ENCODE assay signal across 26 cellular contexts in the genomic region with DNA sequence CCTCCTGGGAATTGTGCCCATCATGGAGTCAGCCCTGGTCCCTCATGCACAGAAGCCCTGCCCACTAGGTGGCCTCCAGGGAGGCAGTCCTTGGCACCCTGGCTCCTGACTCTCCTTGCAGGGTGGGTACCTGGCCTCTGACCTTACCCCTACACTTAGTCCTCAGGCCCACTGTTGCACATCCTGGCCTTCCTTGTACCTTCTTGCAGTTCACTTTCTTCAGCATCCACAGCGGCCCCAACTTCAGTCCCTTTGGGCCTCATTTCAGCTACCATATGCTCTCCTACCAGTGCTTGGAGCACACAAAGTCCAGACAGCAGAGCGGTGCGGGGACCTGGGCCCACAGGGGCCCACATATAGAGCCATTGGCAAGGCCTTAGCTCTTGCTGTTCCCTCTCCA. TPM values are rescaled to one million over a fixed set of nuclear protein-coding genes. Genes with fewer than 3 reads are reported as not detected.
DNase-seq lines count a peak whose midpoint lies in the region; ATAC-seq and TF ChIP-seq lines count a peak whose summit lies in the region.
"Had no signal": no experiment of that assay in that cellular context is flagged by ENCODE, and none has a peak within 500 bp of the region (broad histone marks: within the 10 kb centered on the region; RNA-seq: fewer than 3 reads in every experiment).

No MANE protein-coding gene starts in this region.

- H3K27ac ChIP-seq in DND-41 (ENCODE audit: low read length) (peak overlapping the region; percentile 8; the same call in 1 of the 2 replicates), endodermal cell (ENCODE audit: low read depth, low read length) (no peak overlapping the region)
- H3K27ac ChIP-seq: body of pancreas, hepatocyte, lower lobe of right lung, pancreas, SJCRH30, upper lobe of right lung had no signal

- H3K27me3 ChIP-seq in DND-41 (ENCODE audit: insufficient read depth, low read length, poor library complexity) (no peaks in the 10 kb centered on the region), endodermal cell (ENCODE audit: control insufficient read depth, insufficient read depth, low read length, poor library complexity, severe bottlenecking) (no peaks in the 10 kb centered on the region)
- H3K27me3 ChIP-seq: body of pancreas, hepatocyte, pancreas, SJCRH30, upper lobe of right lung had no signal

- no peak overlapping the region for H3K4me3 Mint-ChIP-seq in activated naive CD4-positive, alpha-beta T cell treated with anti-CD3 and anti-CD28 coated beads, Interleukin-2, amount 10 ng/mL, durations not matched to agents 7 days and 5 days
- no peak overlapping the region for H3K4me3 Mint-ChIP-seq in activated naive CD8-positive, alpha-beta T cell treated with anti-CD3 and anti-CD28 coated beads, Interleukin-2, amount 10 ng/mL, durations not matched to agents 7 days and 5 days
- H3K4me3 Mint-ChIP-seq in nephron progenitor cell (peak overlapping the region; percentile 33), endodermal cell (no peak overlapping the region)
- H3K4me3 Mint-ChIP-seq: activated CD4-positive, alpha-beta memory T cell treated with anti-CD3 and anti-CD28 coated beads for 36 hours; WTC11 had no signal

- peak overlapping the region; percentile 76 for H3K27ac Mint-ChIP-seq in activated naive CD4-positive, alpha-beta T cell treated with anti-CD3 and anti-CD28 coated beads, Interleukin-2, amount 10 ng/mL, durations not matched to agents 7 days and 5 days
- H3K27ac Mint-ChIP-seq in activated naive CD8-positive, alpha-beta T cell treated with anti-CD3 and anti-CD28 coated beads, Interleukin-2, amount 10 ng/mL, durations not matched to agents 7 days and 5 days = peak overlapping the region; percentile 73
- no peak overlapping the region for H3K27ac Mint-ChIP-seq in nephron progenitor cell
- no peak overlapping the region for H3K27ac Mint-ChIP-seq in endodermal cell
- H3K27ac Mint-ChIP-seq: activated CD4-positive, alpha-beta memory T cell treated with anti-CD3 and anti-CD28 coated beads for 36 hours; WTC11 had no signal

- H3K4me2 ChIP-seq in DND-41 (ENCODE audit: insufficient read depth, low read length) = no peak overlapping the region
- H3K4me2 ChIP-seq: hepatocyte had no signal

- CTCF ChIA-PET in activated naive CD4-positive, alpha-beta T cell treated with anti-CD3 and anti-CD28 coated beads, Interleukin-2, amount 10 ng/mL, durations not matched to agents 7 days and 5 days (lab: Charles Lee) = no interaction called here

- peaks cover 63% of the 10 kb centered on the region for H3K4me1 ChIP-seq in DND-41 (ENCODE audit: insufficient read depth, low read length)
- H3K4me1 ChIP-seq in endodermal cell (ENCODE audit: control insufficient read depth, insufficient read depth, low read length) = no peaks in the 10 kb centered on the region
- H3K4me1 ChIP-seq: body of pancreas, pancreas, upper lobe of right lung had no signal

- DNase-seq in activated naive CD4-positive, alpha-beta T cell treated with anti-CD3 and anti-CD28 coated beads, Interleukin-2, amount 10 ng/mL, durations not matched to agents 7 days and 5 days = no peak
- no peak for DNase-seq in activated naive CD4-positive, alpha-beta T cell treated with anti-CD3 and anti-CD28 coated beads, Interleukin-2, amount 50 U/mL, for 16 hours
- no peak for DNase-seq in DND-41
- DNase-seq in activated naive CD8-positive, alpha-beta T cell treated with anti-CD3 and anti-CD28 coated beads, Interleukin-2, amount 10 ng/mL, durations not matched to agents 7 days and 5 days = no peak
- DNase-seq in nephron progenitor cell = no peak
- no peak for DNase-seq in endodermal cell
- no peak for DNase-seq in NCI-H748 treated with DMSO at 0.1 percent for 48 hours (lab: John Stamatoyannopoulos, UW)
- DNase-seq: activated CD4-positive, alpha-beta memory T cell treated with anti-CD3 and anti-CD28 coated beads for 36 hours; activated effector memory CD4-positive, alpha-beta T cell treated with anti-CD3 and anti-CD28 coated beads, Interleukin-2, amount 50 U/mL, for 16 hours; body of pancreas; DMS79; GOT3; IMR-90; lower lobe of right lung; NCI-H1694; NCI-H510A; pancreas; RPMI8226; SJCRH30; stimulated activated CD4-positive, alpha-beta T cell treated with anti-CD3 and anti-CD28 coated beads, Interleukin-15, amount 100 ng/mL, for 24 hours; stimulated activated CD4-positive, alpha-beta T cell treated with anti-CD3 and anti-CD28 coated beads, Interleukin-4, amount 100 ng/mL, for 4 hours; SW 1271; upper lobe of right lung had no signal

- H3K36me3 ChIP-seq in DND-41 (ENCODE audit: insufficient read depth, low read length) (no peaks in the 10 kb centered on the region), endodermal cell (ENCODE audit: control insufficient read depth, insufficient read depth, low read length) (no peaks in the 10 kb centered on the region)
- H3K36me3 ChIP-seq: lower lobe of right lung, pancreas, SJCRH30, upper lobe of right lung had no signal

- no peaks in the 10 kb centered on the region for H3K79me2 ChIP-seq in DND-41 (ENCODE audit: insufficient read depth, low read length)
- H3K79me2 ChIP-seq: hepatocyte had no signal

- peaks cover 34% of the 10 kb centered on the region for H3K27me3 Mint-ChIP-seq in activated naive CD4-positive, alpha-beta T cell treated with anti-CD3 and anti-CD28 coated beads, Interleukin-2, amount 10 ng/mL, durations not matched to agents 7 days and 5 days
- peaks cover 22% of the 10 kb centered on the region for H3K27me3 Mint-ChIP-seq in activated naive CD8-positive, alpha-beta T cell treated with anti-CD3 and anti-CD28 coated beads, Interleukin-2, amount 10 ng/mL, durations not matched to agents 7 days and 5 days
- peaks cover 3% of the 10 kb centered on the region for H3K27me3 Mint-ChIP-seq in nephron progenitor cell (ENCODE audit: low read depth, poor library complexity)
- no peaks in the 10 kb centered on the region for H3K27me3 Mint-ChIP-seq in endodermal cell (ENCODE audit: insufficient read depth)
- H3K27me3 Mint-ChIP-seq: activated CD4-positive, alpha-beta memory T cell treated with anti-CD3 and anti-CD28 coated beads for 36 hours had no signal

- ATAC-seq in DND-41 (ENCODE audit: insufficient read depth, low read depth) (no peak), GM19455 (IDR thresholded peaks at IDR 0.05; ENCODE audit: unreplicated experiment) (no peak)
- ATAC-seq in activated naive CD8-positive, alpha-beta T cell treated with anti-CD3 and anti-CD28 coated beads, Interleukin-2, amount 10 ng/mL, durations not matched to agents 7 days and 5 days (ENCODE audit: low read depth) = no peak
- ATAC-seq: body of pancreas, lower lobe of right lung, pancreas, upper lobe of right lung, WTC11 had no signal

- WGBS in endodermal cell (ENCODE audit: insufficient coverage in 1 of 2, insufficient read length in 1 of 2), 2 experiments = 96 to 100% methylated on average over 2 to 3 of the region's 3 CpGs

- peaks cover 25% of the 10 kb centered on the region for H3K4me1 Mint-ChIP-seq in activated naive CD4-positive, alpha-beta T cell treated with anti-CD3 and anti-CD28 coated beads, Interleukin-2, amount 10 ng/mL, durations not matched to agents 7 days and 5 days
- H3K4me1 Mint-ChIP-seq in activated naive CD8-positive, alpha-beta T cell treated with anti-CD3 and anti-CD28 coated beads, Interleukin-2, amount 10 ng/mL, durations not matched to agents 7 days and 5 days = peaks cover 25% of the 10 kb centered on the region
- peaks cover 45% of the 10 kb centered on the region for H3K4me1 Mint-ChIP-seq in nephron progenitor cell
- H3K4me1 Mint-ChIP-seq in endodermal cell = peaks cover 7% of the 10 kb centered on the region

- H3K4me3 ChIP-seq in DND-41 (ENCODE audit: low read depth in 1 of 2, low read length in 2 of 2) (no peak overlapping the region), endodermal cell (ENCODE audit: low read length) (no peak overlapping the region)
- H3K4me3 ChIP-seq: body of pancreas, hepatocyte, lower lobe of right lung, pancreas, SJCRH30, upper lobe of right lung had no signal

- POLR2A ChIA-PET in activated naive CD8-positive, alpha-beta T cell treated with anti-CD3 and anti-CD28 coated beads, Interleukin-2, amount 10 ng/mL, durations not matched to agents 7 days and 5 days (lab: Charles Lee) = interaction anchor here (1.4 kb wide), 1 partner anchor 20 kb away, joined by 7 read pairs; a partner anchor contains a TSS

- H3K9ac ChIP-seq in DND-41 (ENCODE audit: low read depth, low read length) (no peak overlapping the region), endodermal cell (ENCODE audit: extremely low read depth, low read length, poor library complexity, severe bottlenecking) (no peak overlapping the region)

- H2AFZ ChIP-seq in DND-41 (ENCODE audit: low read depth, low read length) = no peak overlapping the region
- H2AFZ ChIP-seq: hepatocyte had no signal

- H4K20me1 ChIP-seq in DND-41 (ENCODE audit: insufficient read depth, low read length) = no peaks in the 10 kb centered on the region

- no peak for TF ChIP-seq CTCF in DND-41 (IDR thresholded peaks at IDR 0.05; ENCODE audit: borderline replicate concordance, extremely low read depth, low read length, poor library complexity, severe bottlenecking)
- no peak for TF ChIP-seq CTCF in nephron progenitor cell (IDR thresholded peaks at IDR 0.05)
- TF ChIP-seq CTCF in endodermal cell (conservative IDR thresholded peaks at IDR 0.05) = no peak

- H3K36me3 Mint-ChIP-seq in activated naive CD4-positive, alpha-beta T cell treated with anti-CD3 and anti-CD28 coated beads, Interleukin-2, amount 10 ng/mL, durations not matched to agents 7 days and 5 days = no peaks in the 10 kb centered on the region
- H3K36me3 Mint-ChIP-seq in activated naive CD8-positive, alpha-beta T cell treated with anti-CD3 and anti-CD28 coated beads, Interleukin-2, amount 10 ng/mL, durations not matched to agents 7 days and 5 days = no peaks in the 10 kb centered on the region
- H3K36me3 Mint-ChIP-seq in nephron progenitor cell (ENCODE audit: low read depth) (no peaks in the 10 kb centered on the region), endodermal cell (ENCODE audit: low read depth) (no peaks in the 10 kb centered on the region)
- H3K36me3 Mint-ChIP-seq: activated CD4-positive, alpha-beta memory T cell treated with anti-CD3 and anti-CD28 coated beads for 36 hours; WTC11 had no signal

- H3K9me3 ChIP-seq in DND-41 (ENCODE audit: insufficient read depth, low read length, severe bottlenecking) = no peaks in the 10 kb centered on the region
- H3K9me3 ChIP-seq in endodermal cell (ENCODE audit: control insufficient read depth, low read length) = no peaks in the 10 kb centered on the region
- H3K9me3 ChIP-seq: body of pancreas, lower lobe of right lung, pancreas, SJCRH30, upper lobe of right lung had no signal

- H3K9me3 Mint-ChIP-seq in activated naive CD4-positive, alpha-beta T cell treated with anti-CD3 and anti-CD28 coated beads, Interleukin-2, amount 10 ng/mL, durations not matched to agents 7 days and 5 days = no peaks in the 10 kb centered on the region
- no peaks in the 10 kb centered on the region for H3K9me3 Mint-ChIP-seq in activated naive CD8-positive, alpha-beta T cell treated with anti-CD3 and anti-CD28 coated beads, Interleukin-2, amount 10 ng/mL, durations not matched to agents 7 days and 5 days
- H3K9me3 Mint-ChIP-seq in nephron progenitor cell (peaks cover 5% of the 10 kb centered on the region), endodermal cell (peaks cover 3% of the 10 kb centered on the region)
- H3K9me3 Mint-ChIP-seq: activated CD4-positive, alpha-beta memory T cell treated with anti-CD3 and anti-CD28 coated beads for 36 hours; WTC11 had no signal

RNA-seq across cellular contexts. Expression of a gene that starts 19.2 kb away (rescaled TPM):
- total RNA-seq in activated naive CD8-positive, alpha-beta T cell treated with anti-CD3 and anti-CD28 coated beads, Interleukin-2, amount 10 ng/mL, durations not matched to agents 7 days and 5 days = 100 to 1,000 TPM; 128 to 132 TPM
- total RNA-seq in endodermal cell = 100 to 1,000 TPM; 170 to 173 TPM
- polyA plus RNA-seq in endodermal cell (2013, experiment 1 of 2) = 196 TPM
- polyA plus RNA-seq in endodermal cell (2013, experiment 2 of 2) = 182 TPM

Comparison
In these comparisons a context has a peak if more than half of its experiments do, and no peak if none do; other contexts are left out.
1. H3K27ac Mint-ChIP-seq: peak in activated naive CD4-positive, alpha-beta T cell treated with anti-CD3 and anti-CD28 coated beads, Interleukin-2, amount 10 ng/mL, durations not matched to agents 7 days and 5 days (single experiment) and activated naive CD8-positive, alpha-beta T cell treated with anti-CD3 and anti-CD28 coated beads, Interleukin-2, amount 10 ng/mL, durations not matched to agents 7 days and 5 days (single experiment); none in nephron progenitor cell (single experiment) and endodermal cell (single experiment).